In the genomic region with DNA sequence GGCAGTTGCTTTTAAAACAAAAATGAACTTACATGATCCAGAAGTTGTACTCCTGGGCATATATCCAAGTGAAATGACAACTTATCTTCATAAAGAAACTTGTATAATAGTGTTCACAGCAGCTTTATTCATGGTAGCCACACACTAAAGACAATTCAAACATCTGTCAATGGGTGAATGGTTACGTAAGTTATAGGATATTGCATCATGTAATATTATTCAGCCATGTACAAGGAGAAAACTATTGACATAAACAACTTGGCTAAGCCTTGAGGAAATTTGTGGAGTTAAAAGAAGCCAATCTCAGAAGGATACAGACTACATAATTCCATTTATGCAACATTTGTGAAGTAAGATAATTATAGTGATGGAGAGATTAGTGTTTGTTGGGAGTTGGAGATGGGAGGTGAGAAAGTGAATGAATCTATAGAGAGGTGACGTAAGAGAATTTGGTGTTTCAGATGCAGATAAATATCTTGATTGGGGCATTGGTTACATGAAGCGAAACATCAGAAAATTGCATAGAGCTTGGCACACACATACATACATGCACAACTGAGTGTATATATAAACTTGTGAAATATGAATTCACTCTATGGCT, we compare ENCODE assay signal across 2 cellular contexts.
TF ChIP-seq lines count a peak whose summit lies in the region.

No MANE protein-coding gene starts in this region.

TF ChIP-seq in IMR-90, 13 proteins besides CTCF, POLR2A, EP300 and RAD21:
- no peak for TF ChIP-seq RFX5 (IDR thresholded peaks at IDR 0.05; ENCODE audit: low read depth, low read length)
- peak; percentile 25; the same call in 1 of the 2 replicates for TF ChIP-seq CEBPB (IDR thresholded peaks at IDR 0.05; ENCODE audit: low read depth, low read length)

TF ChIP-seq in K562, 482 proteins besides CTCF, POLR2A, EP300 and RAD21 (continues in another document):
- no peak for TF ChIP-seq ZFP30 (CRISPR knock-in tag; IDR thresholded peaks at IDR 0.05; ENCODE audit: borderline replicate concordance)
- TF ChIP-seq KLF13 (tag; IDR thresholded peaks at IDR 0.05; ENCODE audit: borderline replicate concordance, low read depth), result no peak
- TF ChIP-seq, protein P1, sequence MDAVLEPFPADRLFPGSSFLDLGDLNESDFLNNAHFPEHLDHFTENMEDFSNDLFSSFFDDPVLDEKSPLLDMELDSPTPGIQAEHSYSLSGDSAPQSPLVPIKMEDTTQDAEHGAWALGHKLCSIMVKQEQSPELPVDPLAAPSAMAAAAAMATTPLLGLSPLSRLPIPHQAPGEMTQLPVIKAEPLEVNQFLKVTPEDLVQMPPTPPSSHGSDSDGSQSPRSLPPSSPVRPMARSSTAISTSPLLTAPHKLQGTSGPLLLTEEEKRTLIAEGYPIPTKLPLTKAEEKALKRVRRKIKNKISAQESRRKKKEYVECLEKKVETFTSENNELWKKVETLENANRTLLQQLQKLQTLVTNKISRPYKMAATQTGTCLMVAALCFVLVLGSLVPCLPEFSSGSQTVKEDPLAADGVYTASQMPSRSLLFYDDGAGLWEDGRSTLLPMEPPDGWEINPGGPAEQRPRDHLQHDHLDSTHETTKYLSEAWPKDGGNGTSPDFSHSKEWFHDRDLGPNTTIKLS (IDR thresholded peaks at IDR 0.05; ENCODE audit: borderline replicate concordance, low read depth), result no peak
- TF ChIP-seq KAT8 (IDR thresholded peaks at IDR 0.05; ENCODE audit: low read depth), result no peak
- TF ChIP-seq NR2C2 (CRISPR knock-in tag; IDR thresholded peaks at IDR 0.05), result no peak
- TF ChIP-seq NR2C2 (tag; IDR thresholded peaks at IDR 0.05), result no peak
- TF ChIP-seq CEBPG (CRISPR knock-in tag; IDR thresholded peaks at IDR 0.05), result no peak
- peak; percentile 93 to 96 for TF ChIP-seq CEBPG (tag; conservative IDR thresholded peaks at IDR 0.05 in 1 of 2, IDR thresholded peaks at IDR 0.05 in 1 of 2)
- TF ChIP-seq, protein P2, sequence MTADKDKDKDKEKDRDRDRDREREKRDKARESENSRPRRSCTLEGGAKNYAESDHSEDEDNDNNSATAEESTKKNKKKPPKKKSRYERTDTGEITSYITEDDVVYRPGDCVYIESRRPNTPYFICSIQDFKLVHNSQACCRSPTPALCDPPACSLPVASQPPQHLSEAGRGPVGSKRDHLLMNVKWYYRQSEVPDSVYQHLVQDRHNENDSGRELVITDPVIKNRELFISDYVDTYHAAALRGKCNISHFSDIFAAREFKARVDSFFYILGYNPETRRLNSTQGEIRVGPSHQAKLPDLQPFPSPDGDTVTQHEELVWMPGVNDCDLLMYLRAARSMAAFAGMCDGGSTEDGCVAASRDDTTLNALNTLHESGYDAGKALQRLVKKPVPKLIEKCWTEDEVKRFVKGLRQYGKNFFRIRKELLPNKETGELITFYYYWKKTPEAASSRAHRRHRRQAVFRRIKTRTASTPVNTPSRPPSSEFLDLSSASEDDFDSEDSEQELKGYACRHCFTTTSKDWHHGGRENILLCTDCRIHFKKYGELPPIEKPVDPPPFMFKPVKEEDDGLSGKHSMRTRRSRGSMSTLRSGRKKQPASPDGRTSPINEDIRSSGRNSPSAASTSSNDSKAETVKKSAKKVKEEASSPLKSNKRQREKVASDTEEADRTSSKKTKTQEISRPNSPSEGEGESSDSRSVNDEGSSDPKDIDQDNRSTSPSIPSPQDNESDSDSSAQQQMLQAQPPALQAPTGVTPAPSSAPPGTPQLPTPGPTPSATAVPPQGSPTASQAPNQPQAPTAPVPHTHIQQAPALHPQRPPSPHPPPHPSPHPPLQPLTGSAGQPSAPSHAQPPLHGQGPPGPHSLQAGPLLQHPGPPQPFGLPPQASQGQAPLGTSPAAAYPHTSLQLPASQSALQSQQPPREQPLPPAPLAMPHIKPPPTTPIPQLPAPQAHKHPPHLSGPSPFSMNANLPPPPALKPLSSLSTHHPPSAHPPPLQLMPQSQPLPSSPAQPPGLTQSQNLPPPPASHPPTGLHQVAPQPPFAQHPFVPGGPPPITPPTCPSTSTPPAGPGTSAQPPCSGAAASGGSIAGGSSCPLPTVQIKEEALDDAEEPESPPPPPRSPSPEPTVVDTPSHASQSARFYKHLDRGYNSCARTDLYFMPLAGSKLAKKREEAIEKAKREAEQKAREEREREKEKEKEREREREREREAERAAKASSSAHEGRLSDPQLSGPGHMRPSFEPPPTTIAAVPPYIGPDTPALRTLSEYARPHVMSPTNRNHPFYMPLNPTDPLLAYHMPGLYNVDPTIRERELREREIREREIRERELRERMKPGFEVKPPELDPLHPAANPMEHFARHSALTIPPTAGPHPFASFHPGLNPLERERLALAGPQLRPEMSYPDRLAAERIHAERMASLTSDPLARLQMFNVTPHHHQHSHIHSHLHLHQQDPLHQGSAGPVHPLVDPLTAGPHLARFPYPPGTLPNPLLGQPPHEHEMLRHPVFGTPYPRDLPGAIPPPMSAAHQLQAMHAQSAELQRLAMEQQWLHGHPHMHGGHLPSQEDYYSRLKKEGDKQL (CRISPR knock-in tag; IDR thresholded peaks at IDR 0.05; ENCODE audit: borderline replicate concordance), result no peak
- peak; percentile 47; the same call in 1 of the 2 replicates for TF ChIP-seq SMAD4 (CRISPR knock-in tag; conservative IDR thresholded peaks at IDR 0.05)
- TF ChIP-seq ZNF316 (IDR thresholded peaks at IDR 0.05), result no peak
- TF ChIP-seq TCF3 (CRISPR knock-in tag; IDR thresholded peaks at IDR 0.05), result no peak
- TF ChIP-seq NUFIP1 (IDR thresholded peaks at IDR 0.05; ENCODE audit: partially characterized antibody), result no peak
- TF ChIP-seq, protein P3, sequence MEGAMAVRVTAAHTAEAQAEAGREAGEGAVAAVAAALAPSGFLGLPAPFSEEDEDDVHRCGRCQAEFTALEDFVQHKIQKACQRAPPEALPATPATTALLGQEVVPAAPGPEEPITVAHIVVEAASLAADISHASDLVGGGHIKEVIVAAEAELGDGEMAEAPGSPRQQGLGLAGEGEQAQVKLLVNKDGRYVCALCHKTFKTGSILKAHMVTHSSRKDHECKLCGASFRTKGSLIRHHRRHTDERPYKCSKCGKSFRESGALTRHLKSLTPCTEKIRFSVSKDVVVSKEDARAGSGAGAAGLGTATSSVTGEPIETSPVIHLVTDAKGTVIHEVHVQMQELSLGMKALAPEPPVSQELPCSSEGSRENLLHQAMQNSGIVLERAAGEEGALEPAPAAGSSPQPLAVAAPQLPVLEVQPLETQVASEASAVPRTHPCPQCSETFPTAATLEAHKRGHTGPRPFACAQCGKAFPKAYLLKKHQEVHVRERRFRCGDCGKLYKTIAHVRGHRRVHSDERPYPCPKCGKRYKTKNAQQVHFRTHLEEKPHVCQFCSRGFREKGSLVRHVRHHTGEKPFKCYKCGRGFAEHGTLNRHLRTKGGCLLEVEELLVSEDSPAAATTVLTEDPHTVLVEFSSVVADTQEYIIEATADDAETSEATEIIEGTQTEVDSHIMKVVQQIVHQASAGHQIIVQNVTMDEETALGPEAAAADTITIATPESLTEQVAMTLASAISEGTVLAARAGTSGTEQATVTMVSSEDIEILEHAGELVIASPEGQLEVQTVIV (CRISPR knock-in tag; IDR thresholded peaks at IDR 0.05; ENCODE audit: borderline replicate concordance), result no peak
- TF ChIP-seq MCM7 (IDR thresholded peaks at IDR 0.05), result no peak
- no peak for TF ChIP-seq L3MBTL2 (IDR thresholded peaks at IDR 0.05)
- TF ChIP-seq TEAD4 (IDR thresholded peaks at IDR 0.05; ENCODE audit: low read length), result no peak
- no peak for TF ChIP-seq TEAD4 (CRISPR knock-in tag; IDR thresholded peaks at IDR 0.05; ENCODE audit: borderline replicate concordance)
- no peak for TF ChIP-seq CREB1 (IDR thresholded peaks at IDR 0.05)
- no peak for TF ChIP-seq CREB1 (CRISPR knock-in tag; IDR thresholded peaks at IDR 0.05)
- no peak for TF ChIP-seq SAFB2 (IDR thresholded peaks at IDR 0.05; ENCODE audit: borderline replicate concordance, low read depth, low read length, severe bottlenecking)
- TF ChIP-seq, protein P4, sequence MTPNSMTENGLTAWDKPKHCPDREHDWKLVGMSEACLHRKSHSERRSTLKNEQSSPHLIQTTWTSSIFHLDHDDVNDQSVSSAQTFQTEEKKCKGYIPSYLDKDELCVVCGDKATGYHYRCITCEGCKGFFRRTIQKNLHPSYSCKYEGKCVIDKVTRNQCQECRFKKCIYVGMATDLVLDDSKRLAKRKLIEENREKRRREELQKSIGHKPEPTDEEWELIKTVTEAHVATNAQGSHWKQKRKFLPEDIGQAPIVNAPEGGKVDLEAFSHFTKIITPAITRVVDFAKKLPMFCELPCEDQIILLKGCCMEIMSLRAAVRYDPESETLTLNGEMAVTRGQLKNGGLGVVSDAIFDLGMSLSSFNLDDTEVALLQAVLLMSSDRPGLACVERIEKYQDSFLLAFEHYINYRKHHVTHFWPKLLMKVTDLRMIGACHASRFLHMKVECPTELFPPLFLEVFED (CRISPR knock-in tag; conservative IDR thresholded peaks at IDR 0.05), result no peak
- TF ChIP-seq RBM17 (IDR thresholded peaks at IDR 0.05; ENCODE audit: borderline replicate concordance, low read depth, low read length), result no peak
- no peak for TF ChIP-seq GTF2E2 (tag; IDR thresholded peaks at IDR 0.05)
- TF ChIP-seq KLF6 (CRISPR knock-in tag; IDR thresholded peaks at IDR 0.05; ENCODE audit: borderline replicate concordance), result no peak
- TF ChIP-seq MEIS2 (IDR thresholded peaks at IDR 0.05; ENCODE audit: partially characterized antibody), result peak; percentile 25
- no peak for TF ChIP-seq SETDB1 (IDR thresholded peaks at IDR 0.05; ENCODE audit: low read length)
- no peak for TF ChIP-seq CUX1 (CRISPR knock-in tag; IDR thresholded peaks at IDR 0.05)
- TF ChIP-seq ESRRB (CRISPR knock-in tag; IDR thresholded peaks at IDR 0.05; ENCODE audit: borderline replicate concordance), result no peak
- TF ChIP-seq NEUROD1 (IDR thresholded peaks at IDR 0.05; ENCODE audit: borderline replicate concordance, low read depth, low read length, partially characterized antibody), result no peak
- TF ChIP-seq TCF7L2 (IDR thresholded peaks at IDR 0.05; ENCODE audit: low read depth, low read length), result no peak
- no peak for TF ChIP-seq ZNF583 (CRISPR knock-in tag; IDR thresholded peaks at IDR 0.05)
- no peak for TF ChIP-seq HMGXB4 (CRISPR knock-in tag; IDR thresholded peaks at IDR 0.05)
- no peak for TF ChIP-seq POU5F1 (IDR thresholded peaks at IDR 0.05; ENCODE audit: borderline replicate concordance, low read depth, low read length, partially characterized antibody)
- TF ChIP-seq FOXK1 (CRISPR knock-in tag; IDR thresholded peaks at IDR 0.05; ENCODE audit: borderline replicate concordance), result no peak
- TF ChIP-seq CEBPB (tag; IDR thresholded peaks at IDR 0.05), result peak; percentile 90
- TF ChIP-seq MTA2 (IDR thresholded peaks at IDR 0.05; ENCODE audit: low read depth), result no peak
- TF ChIP-seq, protein P5, sequence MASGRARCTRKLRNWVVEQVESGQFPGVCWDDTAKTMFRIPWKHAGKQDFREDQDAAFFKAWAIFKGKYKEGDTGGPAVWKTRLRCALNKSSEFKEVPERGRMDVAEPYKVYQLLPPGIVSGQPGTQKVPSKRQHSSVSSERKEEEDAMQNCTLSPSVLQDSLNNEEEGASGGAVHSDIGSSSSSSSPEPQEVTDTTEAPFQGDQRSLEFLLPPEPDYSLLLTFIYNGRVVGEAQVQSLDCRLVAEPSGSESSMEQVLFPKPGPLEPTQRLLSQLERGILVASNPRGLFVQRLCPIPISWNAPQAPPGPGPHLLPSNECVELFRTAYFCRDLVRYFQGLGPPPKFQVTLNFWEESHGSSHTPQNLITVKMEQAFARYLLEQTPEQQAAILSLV (tag; IDR thresholded peaks at IDR 0.05), result 0 out of 2 replicates have a peak, but pooled peaks have one; percentile 26
- no peak for TF ChIP-seq SMAD2 (IDR thresholded peaks at IDR 0.05; ENCODE audit: low read depth, low read length)
